In genomic region chr7:156638443-156639077, GRCh38 we compare ENCODE assay signal across 2 cellular contexts.
TF ChIP-seq lines count a peak whose summit lies in the region.

No MANE protein-coding gene starts in this region.

TF ChIP-seq in SK-N-SH, 30 proteins besides CTCF, POLR2A, EP300 and RAD21 (continued from another document):
- TF ChIP-seq PBX3 (IDR thresholded peaks at IDR 0.05) (no peak), FOSL2 (IDR thresholded peaks at IDR 0.05; ENCODE audit: borderline replicate concordance, low read depth) (no peak), SIN3A (IDR thresholded peaks at IDR 0.05; ENCODE audit: borderline replicate concordance, low read depth, low read length) (no peak), REST (IDR thresholded peaks at IDR 0.05; ENCODE audit: low read depth, low read length) (no peak), EZH2phosphoT487 (IDR thresholded peaks at IDR 0.05; ENCODE audit: borderline replicate concordance, low read depth) (no peak), RCOR1 (IDR thresholded peaks at IDR 0.05; ENCODE audit: low read length) (no peak), CHD2 (IDR thresholded peaks at IDR 0.05; ENCODE audit: low read length, partially characterized antibody) (no peak), MEF2A (IDR thresholded peaks at IDR 0.05; ENCODE audit: borderline replicate concordance, low read depth) (no peak)

TF ChIP-seq in SK-N-SH treated with all-trans-retinoic acid at 6 μM for 48 hours, 23 proteins besides CTCF, POLR2A, EP300 and RAD21 (continued from another document):
- TF ChIP-seq CSRNP3 (CRISPR knock-in tag; IDR thresholded peaks at IDR 0.05) (no peak), POU6F1 (CRISPR knock-in tag; IDR thresholded peaks at IDR 0.05; ENCODE audit: borderline replicate concordance, low read depth) (no peak), SNAI2 (CRISPR knock-in tag; IDR thresholded peaks at IDR 0.05) (no peak), ZC3H10 (CRISPR knock-in tag; IDR thresholded peaks at IDR 0.05) (no peak), ZNF565 (CRISPR knock-in tag; conservative IDR thresholded peaks at IDR 0.05; ENCODE audit: low read depth) (no peak), OSR1 (CRISPR knock-in tag; IDR thresholded peaks at IDR 0.05) (no peak), TOX (CRISPR knock-in tag; IDR thresholded peaks at IDR 0.05; ENCODE audit: borderline replicate concordance) (no peak), GLIS3 (CRISPR knock-in tag; IDR thresholded peaks at IDR 0.05) (no peak), BACH2 (CRISPR knock-in tag; IDR thresholded peaks at IDR 0.05; ENCODE audit: borderline replicate concordance) (no peak), ESRRG (CRISPR knock-in tag; IDR thresholded peaks at IDR 0.05) (no peak), ZFP30 (CRISPR knock-in tag; IDR thresholded peaks at IDR 0.05) (no peak), PPARA (CRISPR knock-in tag; IDR thresholded peaks at IDR 0.05; ENCODE audit: borderline replicate concordance) (no peak)
